16 cellular contexts compared by ENCODE assay signal in genomic region chr1:173294853-173295252, GRCh38.
DNase-seq lines count a peak whose midpoint lies in the region; ATAC-seq and TF ChIP-seq lines count a peak whose summit lies in the region.
"Had no signal": no experiment of that assay in that cellular context is flagged by ENCODE, and none has a peak within 500 bp of the region (broad histone marks: within the 10 kb centered on the region; RNA-seq: fewer than 3 reads in every experiment).

No MANE protein-coding gene starts in this region.

- no peak overlapping the region for H3K9ac ChIP-seq in adipocyte (ENCODE audit: low read length)

- intact Hi-C loops in vagina (cut with DNase I): no loop called here
- intact Hi-C loops in spleen (cut with DNase I; ENCODE audit: low total_unique reads): no loop called here

- no peaks in the 10 kb centered on the region for H3K36me3 Mint-ChIP-seq in effector memory CD8-positive, alpha-beta T cell (ENCODE audit: insufficient read depth)
- H3K36me3 Mint-ChIP-seq: IgD-negative memory B cell had no signal

- H3K36me3 ChIP-seq in adipocyte (ENCODE audit: control insufficient read depth, insufficient read depth, low read length, severe bottlenecking) (no peaks in the 10 kb centered on the region), vagina (no peaks in the 10 kb centered on the region), spleen (no peaks in the 10 kb centered on the region)
- H3K36me3 ChIP-seq: SJCRH30 had no signal

- H3K9me3 Mint-ChIP-seq in effector memory CD8-positive, alpha-beta T cell: no peaks in the 10 kb centered on the region

- no peak for TF ChIP-seq CTCF in vagina (IDR thresholded peaks at IDR 0.05)
- TF ChIP-seq CTCF in spleen (IDR thresholded peaks at IDR 0.05 in 8 of 11, conservative IDR thresholded peaks at IDR 0.05 in 3 of 11): no peak

- 65 to 87% (median 78%) methylated on average over 2 of the region's 2 CpGs for WGBS in spleen, 5 donors

- no peak overlapping the region for H3K4me3 Mint-ChIP-seq in effector memory CD8-positive, alpha-beta T cell
- H3K4me3 Mint-ChIP-seq: B cell; CD4-positive, alpha-beta T cell; IgD-negative memory B cell had no signal

- TF ChIP-seq POLR2A in vagina (IDR thresholded peaks at IDR 0.05) (no peak), spleen (IDR thresholded peaks at IDR 0.05) (no peak)

- H3K27me3 Mint-ChIP-seq in effector memory CD8-positive, alpha-beta T cell: no peaks in the 10 kb centered on the region
- H3K27me3 Mint-ChIP-seq: B cell; CD4-positive, alpha-beta T cell; IgD-negative memory B cell had no signal

- H3K27ac Mint-ChIP-seq in effector memory CD8-positive, alpha-beta T cell: peak overlapping the region in 1 of 2 donors; percentile 5
- H3K27ac Mint-ChIP-seq: B cell; CD4-positive, alpha-beta T cell; IgD-negative memory B cell had no signal

- no peak for ATAC-seq in effector memory CD8-positive, alpha-beta T cell (replicated peaks)

- DNase-seq in AG08395 (ENCODE audit: low spot score) (peak; percentile 13), GM03348 (ENCODE audit: low spot score) (peak; percentile 16), adipocyte (ENCODE audit: low read depth) (peak; percentile 34), myocyte (ENCODE audit: low read depth) (peak; percentile 35), vagina (ENCODE audit: extremely low spot score in 2 of 2) (no peak), COLO829 (ENCODE audit: low spot score) (no peak), spleen (no peak)
- DNase-seq in effector memory CD8-positive, alpha-beta T cell: no peak
- DNase-seq: CD4-positive, alpha-beta T cell; DND-41; NCI-H1436 treated with DMSO at 0.1 percent for 48 hours; NCI-H2081; RPMI8226; SJCRH30 had no signal

- H3K4me1 ChIP-seq in adipocyte (ENCODE audit: control insufficient read depth, insufficient read depth, low read length) (peaks cover 5% of the 10 kb centered on the region), vagina (peaks cover 8% of the 10 kb centered on the region), spleen (peaks cover 0 to 5% (median 0%) of the 10 kb centered on the region in 6 donors)

- H3K4me3 ChIP-seq in adipocyte (ENCODE audit: low read length) (no peak overlapping the region), vagina (no peak overlapping the region), spleen (no peak overlapping the region)
- H3K4me3 ChIP-seq: SJCRH30 had no signal

- H3K27ac ChIP-seq in vagina (no peak overlapping the region), spleen (no peak overlapping the region)
- H3K27ac ChIP-seq: SJCRH30 had no signal

- H3K27me3 ChIP-seq in adipocyte (replicated peaks; ENCODE audit: control insufficient read depth, insufficient read depth, low read length) (no peaks in the 10 kb centered on the region), vagina (no peaks in the 10 kb centered on the region), spleen (replicated peaks in 1 of 7) (no peaks in the 10 kb centered on the region)
- H3K27me3 ChIP-seq: SJCRH30 had no signal

- peaks cover 18 to 23% of the 10 kb centered on the region in 2 donors for H3K4me1 Mint-ChIP-seq in effector memory CD8-positive, alpha-beta T cell (ENCODE audit: low read depth in 2 of 2)

- H3K9me3 ChIP-seq in adipocyte (ENCODE audit: control insufficient read depth, low read length) (no peaks in the 10 kb centered on the region), vagina (no peaks in the 10 kb centered on the region), spleen (no peaks in the 10 kb centered on the region)
- H3K9me3 ChIP-seq: SJCRH30 had no signal

Comparison
In these comparisons a context has a peak if more than half of its experiments do, and no peak if none do; other contexts are left out.
1. DNase-seq: peak in AG08395 (single experiment), GM03348 (single experiment), adipocyte (single experiment) and myocyte (single experiment); none in vagina (0 of 2), effector memory CD8-positive, alpha-beta T cell (0 of 3), COLO829 (single experiment) and spleen (single experiment).